ENCODE assay signal across 1 cellular context in the genomic region with DNA sequence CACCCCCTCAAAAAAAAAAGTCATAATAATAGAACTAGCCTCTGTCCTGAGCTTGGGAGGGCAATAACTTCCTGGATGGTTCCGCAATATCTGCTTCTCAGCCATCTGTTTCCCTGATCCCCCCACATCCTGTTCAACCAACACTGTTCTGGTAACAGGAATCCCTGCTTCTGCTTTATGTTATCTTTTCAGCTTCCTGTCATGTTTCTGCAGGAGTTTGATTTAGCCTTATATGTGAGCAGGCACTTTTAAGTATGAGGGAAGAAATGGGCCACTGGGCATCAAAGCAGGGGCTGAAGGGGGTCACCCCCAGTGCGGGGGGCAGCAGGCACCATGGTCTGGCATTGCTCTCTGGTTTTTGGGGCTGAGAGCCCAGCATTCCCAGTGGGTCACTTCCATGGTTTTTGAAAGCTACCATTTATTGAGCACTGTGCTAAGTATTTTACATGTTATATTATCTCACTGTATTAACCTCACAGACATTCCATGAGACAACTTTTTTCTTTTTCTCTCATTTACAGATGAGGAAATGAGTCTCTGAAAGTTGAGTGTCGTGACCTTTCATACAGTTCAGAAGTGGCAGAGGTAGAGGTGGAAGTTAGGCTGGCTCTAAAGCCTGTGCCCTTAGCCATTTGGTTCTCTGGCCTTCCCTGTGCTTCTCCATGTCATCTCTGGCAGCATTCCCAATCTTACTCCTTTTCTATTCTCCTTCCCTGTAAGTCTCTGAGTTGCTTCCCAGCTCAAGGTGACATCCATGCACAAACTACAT.
TF ChIP-seq lines count a peak whose summit lies in the region.

No MANE protein-coding gene starts in this region.

TF ChIP-seq in WTC11, 78 proteins besides CTCF, POLR2A, EP300 and RAD21 (continued from another document):
- TF ChIP-seq, protein P1, sequence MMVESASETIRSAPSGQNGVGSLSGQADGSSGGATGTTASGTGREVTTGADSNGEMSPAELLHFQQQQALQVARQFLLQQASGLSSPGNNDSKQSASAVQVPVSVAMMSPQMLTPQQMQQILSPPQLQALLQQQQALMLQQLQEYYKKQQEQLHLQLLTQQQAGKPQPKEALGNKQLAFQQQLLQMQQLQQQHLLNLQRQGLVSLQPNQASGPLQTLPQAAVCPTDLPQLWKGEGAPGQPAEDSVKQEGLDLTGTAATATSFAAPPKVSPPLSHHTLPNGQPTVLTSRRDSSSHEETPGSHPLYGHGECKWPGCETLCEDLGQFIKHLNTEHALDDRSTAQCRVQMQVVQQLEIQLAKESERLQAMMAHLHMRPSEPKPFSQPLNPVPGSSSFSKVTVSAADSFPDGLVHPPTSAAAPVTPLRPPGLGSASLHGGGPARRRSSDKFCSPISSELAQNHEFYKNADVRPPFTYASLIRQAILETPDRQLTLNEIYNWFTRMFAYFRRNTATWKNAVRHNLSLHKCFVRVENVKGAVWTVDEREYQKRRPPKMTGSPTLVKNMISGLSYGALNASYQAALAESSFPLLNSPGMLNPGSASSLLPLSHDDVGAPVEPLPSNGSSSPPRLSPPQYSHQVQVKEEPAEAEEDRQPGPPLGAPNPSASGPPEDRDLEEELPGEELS (CRISPR knock-in tag; IDR thresholded peaks at IDR 0.05), result no peak
- TF ChIP-seq, protein P2, sequence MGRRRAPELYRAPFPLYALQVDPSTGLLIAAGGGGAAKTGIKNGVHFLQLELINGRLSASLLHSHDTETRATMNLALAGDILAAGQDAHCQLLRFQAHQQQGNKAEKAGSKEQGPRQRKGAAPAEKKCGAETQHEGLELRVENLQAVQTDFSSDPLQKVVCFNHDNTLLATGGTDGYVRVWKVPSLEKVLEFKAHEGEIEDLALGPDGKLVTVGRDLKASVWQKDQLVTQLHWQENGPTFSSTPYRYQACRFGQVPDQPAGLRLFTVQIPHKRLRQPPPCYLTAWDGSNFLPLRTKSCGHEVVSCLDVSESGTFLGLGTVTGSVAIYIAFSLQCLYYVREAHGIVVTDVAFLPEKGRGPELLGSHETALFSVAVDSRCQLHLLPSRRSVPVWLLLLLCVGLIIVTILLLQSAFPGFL (CRISPR knock-in tag; IDR thresholded peaks at IDR 0.05; ENCODE audit: borderline replicate concordance), result no peak
- TF ChIP-seq ZNF138 (CRISPR knock-in tag; conservative IDR thresholded peaks at IDR 0.05) (no peak), CREB1 (CRISPR knock-in tag; IDR thresholded peaks at IDR 0.05) (no peak), OVOL2 (CRISPR knock-in tag; IDR thresholded peaks at IDR 0.05; ENCODE audit: borderline replicate concordance) (no peak)
- TF ChIP-seq, protein P3, sequence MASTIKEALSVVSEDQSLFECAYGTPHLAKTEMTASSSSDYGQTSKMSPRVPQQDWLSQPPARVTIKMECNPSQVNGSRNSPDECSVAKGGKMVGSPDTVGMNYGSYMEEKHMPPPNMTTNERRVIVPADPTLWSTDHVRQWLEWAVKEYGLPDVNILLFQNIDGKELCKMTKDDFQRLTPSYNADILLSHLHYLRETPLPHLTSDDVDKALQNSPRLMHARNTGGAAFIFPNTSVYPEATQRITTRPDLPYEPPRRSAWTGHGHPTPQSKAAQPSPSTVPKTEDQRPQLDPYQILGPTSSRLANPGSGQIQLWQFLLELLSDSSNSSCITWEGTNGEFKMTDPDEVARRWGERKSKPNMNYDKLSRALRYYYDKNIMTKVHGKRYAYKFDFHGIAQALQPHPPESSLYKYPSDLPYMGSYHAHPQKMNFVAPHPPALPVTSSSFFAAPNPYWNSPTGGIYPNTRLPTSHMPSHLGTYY (CRISPR knock-in tag; IDR thresholded peaks at IDR 0.05), result no peak
TF ChIP-seq in WTC11: peak in this region for 0.
